In the genomic region with DNA sequence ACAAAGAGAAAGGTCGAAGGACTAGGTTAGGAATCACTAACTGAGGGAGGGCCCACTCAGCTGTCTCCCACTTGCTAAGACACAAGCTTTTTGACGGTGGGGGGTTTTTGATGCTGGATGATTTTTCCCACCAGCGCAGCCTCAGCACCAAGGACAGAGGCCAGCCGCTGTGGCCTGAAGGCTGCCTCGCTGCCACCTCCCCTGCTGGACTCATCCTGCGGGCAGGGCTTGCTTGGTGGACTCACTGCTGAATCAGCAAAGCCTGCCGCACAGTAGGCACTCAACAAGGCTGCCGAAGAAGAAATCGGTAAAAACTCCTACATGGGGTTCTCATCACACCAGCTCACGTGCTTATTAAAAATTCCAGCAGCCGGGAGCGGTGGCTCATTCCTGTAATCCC, we compare ENCODE assay signal across 13 cellular contexts.
"Had no signal": no experiment of that assay in that cellular context is flagged by ENCODE, and none has a peak within 500 bp of the region (broad histone marks: within the 10 kb centered on the region; RNA-seq: fewer than 3 reads in every experiment).

No MANE protein-coding gene starts in this region.

- H3K9me3 Mint-ChIP-seq: activated T-helper 17 cell treated with anti-CD3 and anti-CD28 coated beads, Interleukin-2, amount 50 U/mL, for 72 hours; natural killer cell had no signal

- H3K27ac Mint-ChIP-seq: activated T-helper 17 cell treated with anti-CD3 and anti-CD28 coated beads, Interleukin-2, amount 50 U/mL, for 72 hours had no signal

- H3K9me3 ChIP-seq: gastroesophageal sphincter, ovary had no signal

- H3K27me3 Mint-ChIP-seq: activated T-helper 17 cell treated with anti-CD3 and anti-CD28 coated beads, Interleukin-2, amount 50 U/mL, for 72 hours had no signal

- DNase-seq: activated CD4-positive, alpha-beta T cell treated with anti-CD3 and anti-CD28 coated beads, Interleukin-2, amount 50 U/mL, for 48 hours; activated naive CD4-positive, alpha-beta T cell treated with Interleukin-2 at 50 U/mL for 16 hours; dorsolateral prefrontal cortex; erythroblast; mesenchymal stem cell; natural killer cell; ovary; stimulated activated CD4-positive, alpha-beta T cell treated with anti-CD3 and anti-CD28 coated beads, Interleukin-12 subunit alpha, Interleukin-12 subunit beta, amount 100 ng/mL, for 4 hours; stimulated activated CD4-positive, alpha-beta T cell treated with anti-CD3 and anti-CD28 coated beads, Interleukin-2, amount 100 ng/mL, for 24 hours had no signal

- FAIRE-seq: astrocyte had no signal

- H3K36me3 ChIP-seq: ovary had no signal

- H3K36me3 Mint-ChIP-seq: natural killer cell had no signal

- H3K27ac ChIP-seq: dorsolateral prefrontal cortex, gastroesophageal sphincter, ovary, VCaP had no signal

- ATAC-seq: activated T-helper 17 cell treated with anti-CD3 and anti-CD28 coated beads, Interleukin-2, amount 50 U/mL, for 72 hours; gastroesophageal sphincter; natural killer cell had no signal

- H3K4me3 ChIP-seq: dorsolateral prefrontal cortex, gastroesophageal sphincter, ovary had no signal
